12 cellular contexts compared by ENCODE assay signal in genomic region chr1:157512036-157512969, GRCh38. TPM values are rescaled to one million over a fixed set of nuclear protein-coding genes. Genes with fewer than 3 reads are reported as not detected.
DNase-seq lines count a peak whose midpoint lies in the region; ATAC-seq and TF ChIP-seq lines count a peak whose summit lies in the region.
"Had no signal": no experiment of that assay in that cellular context is flagged by ENCODE, and none has a peak within 500 bp of the region (broad histone marks: within the 10 kb centered on the region; RNA-seq: fewer than 3 reads in every experiment).

No MANE protein-coding gene starts in this region.

- H2AFZ ChIP-seq in Karpas-422 (ENCODE audit: low read length): no peak overlapping the region

- ATAC-seq in HG02642 (IDR thresholded peaks at IDR 0.05; ENCODE audit: poor library complexity, unreplicated experiment) (peak; percentile 56), naive B cell (ENCODE audit: low read depth in 2 of 2) (peak; percentile 84 to 85)

- peak overlapping the region in 4 of 6 donors; percentile 37 to 61 (median 52) for H3K27ac Mint-ChIP-seq in naive B cell

- POLR2A ChIA-PET in RWPE1 (lab: Yijun Ruan, JAX; ENCODE audit: low non-redundant PET): no interaction called here

- in situ Hi-C loops in ACHN (cut with HindIII; ENCODE audit: low pct_ligation_motif_present, low pct_unique_long_range_greater_than_20kb, low sequenced_read_pairs): no loop called here

- H3K4me3 ChIP-seq in Karpas-422 (ENCODE audit: low read length): peak overlapping the region; percentile 10; the same call in 1 of the 2 replicates
- H3K4me3 ChIP-seq: MG63 had no signal

- no peaks in the 10 kb centered on the region for H3K27me3 ChIP-seq in Karpas-422 (ENCODE audit: low read length)
- H3K27me3 ChIP-seq: MG63 had no signal

- no peaks in the 10 kb centered on the region for H3K9me3 ChIP-seq in Karpas-422 (ENCODE audit: low read length)
- H3K9me3 ChIP-seq: MG63 had no signal

- H3K4me3 Mint-ChIP-seq in naive B cell: peak overlapping the region; percentile 19 to 78 (median 52)

- H3K4me1 Mint-ChIP-seq in naive B cell: peaks cover 45 to 56% (median 49%) of the 10 kb centered on the region in 3 donors

- H3K79me2 ChIP-seq in Karpas-422 (ENCODE audit: low read length): no peaks in the 10 kb centered on the region

- no peaks in the 10 kb centered on the region for H3K9me2 ChIP-seq in Karpas-422 (replicated peaks; ENCODE audit: insufficient read depth, low read length)

- DNase-seq in SKM-1 treated with dmso at 0.1 percent for 144 hours (lab: John Stamatoyannopoulos, UW; ENCODE audit: unreplicated experiment) (peak; percentile 55), SKM-1 (lab: John Stamatoyannopoulos, UW; ENCODE audit: unreplicated experiment) (no peak), Karpas-422 (peak; percentile 70), naive B cell (peak; percentile 51), ACHN (no peak), NCI-H510A (lab: John Stamatoyannopoulos, UW) (no peak), RWPE1 (ENCODE audit: low spot score) (no peak)
- DNase-seq: 8988T; activated CD4-positive, alpha-beta T cell treated with anti-CD3 and anti-CD28 coated beads, Interleukin-2, amount 50 U/mL, for 1 hour; islet precursor cell; MG63 had no signal

- H3K9ac ChIP-seq in Karpas-422 (ENCODE audit: low read length): peak overlapping the region; percentile 40; the same call in 1 of the 2 replicates

- CTCF ChIA-PET in RWPE1 (lab: Yijun Ruan, JAX): interaction anchor here (0.6 to 1.2 kb wide), 2 partner anchors 17 to 1438 kb away, joined by 3 to 4 read pairs; no protein-coding TSS in a partner anchor

- H3K36me3 ChIP-seq in Karpas-422 (ENCODE audit: insufficient read depth, low read length): no peaks in the 10 kb centered on the region
- H3K36me3 ChIP-seq: MG63 had no signal

- H4K20me1 ChIP-seq in Karpas-422 (ENCODE audit: insufficient read depth, low read depth, low read length): no peaks in the 10 kb centered on the region

- H3K4me1 ChIP-seq in Karpas-422 (ENCODE audit: low read length): peaks cover 30% of the 10 kb centered on the region

- H3K4me2 ChIP-seq in Karpas-422 (ENCODE audit: low read depth, low read length, poor library complexity, severe bottlenecking): peak overlapping the region; percentile 47

- H3K36me3 Mint-ChIP-seq in naive B cell: peaks cover 9 to 25% of the 10 kb centered on the region in 2 donors

- no peak for TF ChIP-seq CTCF in RWPE1 (conservative IDR thresholded peaks at IDR 0.05; ENCODE audit: low read depth)

- H3K27ac ChIP-seq in Karpas-422 (ENCODE audit: low read length): peak overlapping the region; percentile 63
- H3K27ac ChIP-seq in RWPE1: no peak overlapping the region

- H3K9me3 Mint-ChIP-seq in naive B cell: no peaks in the 10 kb centered on the region

- H3K27me3 Mint-ChIP-seq in naive B cell: no peaks in the 10 kb centered on the region

RNA-seq across cellular contexts. Expression of gene FCRL5, which starts 40.0 kb away (rescaled TPM):
- total RNA-seq in Karpas-422 (2014; rRNA removed; shearing (Covaris generic); ENCODE audit: low replicate concordance): 0.93 and 0.97 TPM in 2 replicates
- polyA plus RNA-seq in naive B cell (ENCODE audit: low read depth in 6 of 6): 100 to 1,000 TPM in 2 of 6 donors, 10 to 100 TPM in 4; 31.3 to 138 (median 82.3) TPM

Comparison
In these comparisons a context has a peak if more than half of its experiments do, and no peak if none do; other contexts are left out.
1. DNase-seq: peak in SKM-1 treated with dmso at 0.1 percent for 144 hours (single experiment), Karpas-422 (single experiment) and naive B cell (single experiment); none in SKM-1 (single experiment), ACHN (single experiment), NCI-H510A (single experiment) and RWPE1 (single experiment).